25 cellular contexts compared by ENCODE assay signal in the genomic region with DNA sequence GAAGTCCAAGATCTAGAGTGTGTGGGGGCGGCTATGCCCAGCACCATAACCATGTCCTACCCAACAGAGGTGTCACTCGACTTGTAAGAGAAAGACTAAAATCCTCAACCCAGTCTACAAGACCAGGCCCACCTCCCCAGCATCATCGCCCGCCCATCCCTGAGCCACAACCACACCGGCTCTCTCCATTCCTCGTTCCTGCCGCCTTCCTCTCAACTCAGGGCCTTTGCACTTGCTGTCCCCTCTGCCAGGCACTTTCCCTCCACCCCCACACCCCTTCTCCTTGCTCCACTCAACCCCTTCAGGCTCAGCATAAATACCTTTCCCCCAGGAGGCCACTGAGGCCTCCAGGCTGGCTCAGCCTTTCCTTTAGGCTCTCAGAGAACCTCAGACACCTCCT.
A peak's percentile ranks its signal among the peaks of the same experiment; 100 is the strongest.
DNase-seq lines count a peak whose midpoint lies in the region; ATAC-seq and TF ChIP-seq lines count a peak whose summit lies in the region.
"Had no signal": no experiment of that assay in that cellular context is flagged by ENCODE, and none has a peak within 500 bp of the region (broad histone marks: within the 10 kb centered on the region; RNA-seq: fewer than 3 reads in every experiment).

No MANE protein-coding gene starts in this region.

- H3K27me3 ChIP-seq in osteoblast (ENCODE audit: insufficient read depth, low read length), result peaks cover 12% of the 10 kb centered on the region
- H3K27me3 ChIP-seq in upper lobe of right lung, result no peaks in the 10 kb centered on the region
- H3K27me3 ChIP-seq: MG63, SJCRH30 had no signal

- intact Hi-C loops in upper lobe of right lung (cut with DNase I), result no loop called here

- H3K9me3 ChIP-seq in osteoblast (ENCODE audit: low read depth, low read length), result no peaks in the 10 kb centered on the region
- H3K9me3 ChIP-seq in upper lobe of right lung, result no peaks in the 10 kb centered on the region
- H3K9me3 ChIP-seq: HAP-1, MG63, SJCRH30 had no signal

- no peak overlapping the region for H3K4me3 Mint-ChIP-seq in effector memory CD8-positive, alpha-beta T cell
- H3K4me3 Mint-ChIP-seq: CD4-positive, CD25-positive, alpha-beta regulatory T cell; GM23338 had no signal

- peaks cover 23 to 60% of the 10 kb centered on the region in 2 donors for H3K27me3 Mint-ChIP-seq in effector memory CD8-positive, alpha-beta T cell

- H3K27ac ChIP-seq in osteoblast (ENCODE audit: low read depth, low read length) (no peak overlapping the region), upper lobe of right lung (no peak overlapping the region)
- H3K27ac ChIP-seq: SJCRH30 had no signal

- DNase-seq in activated CD8-positive, alpha-beta memory T cell treated with anti-CD3 and anti-CD28 coated beads, Interleukin-2, amount 50 U/mL, for 48 hours, result peak; percentile 35
- DNase-seq in activated CD8-positive, alpha-beta memory T cell treated with anti-CD3 and anti-CD28 coated beads, Interleukin-2, amount 50 U/mL, for 4 hours, result no peak
- DNase-seq in islet precursor cell (peak; percentile 44), osteoblast (ENCODE audit: insufficient read length, low spot score, missing footprints) (peak; percentile 31), upper lobe of right lung (peak; percentile 37), T-helper 2 cell (no peak)
- DNase-seq in effector memory CD8-positive, alpha-beta T cell, result no peak
- DNase-seq: 8988T; ACHN; CD4-positive, CD25-positive, alpha-beta regulatory T cell; IMR-90; KG1; MG63; NCI-H1105 treated with DMSO at 0.1 percent for 48 hours; NCI-H146; NCI-H1930; NCI-H446 treated with DMSO at 0.1 percent for 48 hours; NCI-H526; NCI-H82; NK-92 treated with Interleukin-12 subunit alpha and Interleukin-12 subunit beta, amount 100 ng/mL, for 24 hours; PC-3; SJCRH30 had no signal

- no peak overlapping the region for H3K27ac Mint-ChIP-seq in effector memory CD8-positive, alpha-beta T cell
- H3K27ac Mint-ChIP-seq: CD4-positive, CD25-positive, alpha-beta regulatory T cell; GM23338 had no signal

- TF ChIP-seq CTCF in osteoblast (IDR thresholded peaks at IDR 0.05; ENCODE audit: extremely low read depth, low read depth, low read length) (no peak), upper lobe of right lung (IDR thresholded peaks at IDR 0.05) (no peak)

- no peaks in the 10 kb centered on the region for H4K20me1 ChIP-seq in osteoblast (ENCODE audit: insufficient read depth, low read length)

- H3K36me3 Mint-ChIP-seq in effector memory CD8-positive, alpha-beta T cell (ENCODE audit: insufficient read depth), result peaks cover 3% of the 10 kb centered on the region
- H3K36me3 Mint-ChIP-seq: CD4-positive, CD25-positive, alpha-beta regulatory T cell had no signal

- no peaks in the 10 kb centered on the region for H3K9me3 Mint-ChIP-seq in effector memory CD8-positive, alpha-beta T cell
- H3K9me3 Mint-ChIP-seq: GM23338 had no signal

- no peaks in the 10 kb centered on the region for H3K79me2 ChIP-seq in osteoblast (ENCODE audit: insufficient read depth, low read length)

- H3K4me2 ChIP-seq in osteoblast (ENCODE audit: insufficient read depth, low read length), result no peak overlapping the region
- H3K4me2 ChIP-seq: GM23338 had no signal

- ATAC-seq in upper lobe of right lung, result no peak
- ATAC-seq in HG03378 (IDR thresholded peaks at IDR 0.05; ENCODE audit: unreplicated experiment), result no peak
- no peak for ATAC-seq in effector memory CD8-positive, alpha-beta T cell (replicated peaks)
- ATAC-seq: GM23338, PC-3 had no signal

- H2AFZ ChIP-seq in osteoblast (ENCODE audit: low read length), result no peak overlapping the region
- H2AFZ ChIP-seq: GM23338 had no signal

- H3K4me1 Mint-ChIP-seq in effector memory CD8-positive, alpha-beta T cell (ENCODE audit: low read depth in 2 of 2), result no peaks in the 10 kb centered on the region

- H3K36me3 ChIP-seq in osteoblast (ENCODE audit: insufficient read depth, low read length) (no peaks in the 10 kb centered on the region), upper lobe of right lung (no peaks in the 10 kb centered on the region)
- H3K36me3 ChIP-seq: HAP-1, MG63, SJCRH30 had no signal

- H3K4me1 ChIP-seq in osteoblast (ENCODE audit: insufficient read depth, low read length) (no peaks in the 10 kb centered on the region), upper lobe of right lung (no peaks in the 10 kb centered on the region)
- H3K4me1 ChIP-seq: SJCRH30 had no signal

- H3K4me3 ChIP-seq in osteoblast (ENCODE audit: insufficient read depth, low read length) (no peak overlapping the region), upper lobe of right lung (no peak overlapping the region)
- H3K4me3 ChIP-seq: GM23338, HAP-1, MG63, SJCRH30 had no signal

Comparison
In these comparisons a context has a peak if more than half of its experiments do, and no peak if none do; other contexts are left out.
1. DNase-seq: peak in activated CD8-positive, alpha-beta memory T cell treated with anti-CD3 and anti-CD28 coated beads, Interleukin-2, amount 50 U/mL, for 48 hours (single experiment), islet precursor cell (single experiment), osteoblast (single experiment) and upper lobe of right lung (single experiment); none in activated CD8-positive, alpha-beta memory T cell treated with anti-CD3 and anti-CD28 coated beads, Interleukin-2, amount 50 U/mL, for 4 hours (single experiment), effector memory CD8-positive, alpha-beta T cell (0 of 3) and T-helper 2 cell (0 of 5).